Comparison of ENCODE assay signal across 1 cellular context in the genomic region with DNA sequence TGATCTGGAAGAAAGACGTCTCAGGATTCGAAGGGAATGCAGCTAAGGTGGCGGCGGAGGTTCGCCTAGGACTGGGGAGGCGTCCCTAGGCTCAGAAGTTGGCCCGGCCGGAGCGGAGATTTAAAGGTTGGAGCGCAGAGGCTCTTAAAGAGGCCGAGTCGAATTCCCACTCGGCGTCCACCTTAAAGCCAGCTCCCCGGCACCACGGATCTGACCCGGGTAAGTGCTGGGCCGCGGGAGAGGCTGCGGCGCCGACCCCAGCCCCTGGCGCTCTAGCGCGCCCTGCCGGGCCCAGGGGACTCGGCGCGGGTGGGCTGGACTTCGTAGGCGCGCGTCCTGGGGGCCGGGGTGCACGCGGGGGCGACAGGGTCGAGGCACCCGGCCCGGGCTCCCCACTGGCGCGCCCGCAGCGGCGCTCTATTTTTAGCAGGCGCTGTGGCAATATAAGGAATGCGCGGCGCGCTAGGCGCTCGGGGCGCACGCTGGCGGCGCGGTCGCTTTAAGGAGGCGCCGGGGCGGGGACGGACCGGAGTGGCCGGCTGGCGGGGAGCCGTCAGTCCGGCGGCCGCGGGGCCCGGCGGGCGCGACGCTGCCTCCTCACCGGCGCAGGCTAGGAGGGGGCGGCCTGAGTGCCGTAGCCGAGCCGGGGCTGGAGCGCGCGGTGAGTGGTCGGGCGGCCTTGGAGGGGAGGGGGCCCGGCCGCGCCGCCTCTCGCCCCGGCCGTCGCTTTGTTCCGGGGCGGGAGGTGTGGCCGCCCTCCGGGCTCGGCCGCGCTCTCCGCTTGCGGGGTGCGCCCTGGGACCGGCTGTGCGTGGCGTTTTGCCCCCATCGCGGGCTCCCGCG.
A peak's percentile ranks its signal among the peaks of the same experiment; 100 is the strongest.
TF ChIP-seq lines count a peak whose summit lies in the region.

A gene (plus strand): TSS at position 473 of the 843 bp plus-strand sequence. CDS start 24,305 bp downstream, outside the sequence.

TF ChIP-seq in HepG2, 621 proteins besides CTCF, POLR2A, EP300 and RAD21 (continues in another document):
- TF ChIP-seq, protein P1, sequence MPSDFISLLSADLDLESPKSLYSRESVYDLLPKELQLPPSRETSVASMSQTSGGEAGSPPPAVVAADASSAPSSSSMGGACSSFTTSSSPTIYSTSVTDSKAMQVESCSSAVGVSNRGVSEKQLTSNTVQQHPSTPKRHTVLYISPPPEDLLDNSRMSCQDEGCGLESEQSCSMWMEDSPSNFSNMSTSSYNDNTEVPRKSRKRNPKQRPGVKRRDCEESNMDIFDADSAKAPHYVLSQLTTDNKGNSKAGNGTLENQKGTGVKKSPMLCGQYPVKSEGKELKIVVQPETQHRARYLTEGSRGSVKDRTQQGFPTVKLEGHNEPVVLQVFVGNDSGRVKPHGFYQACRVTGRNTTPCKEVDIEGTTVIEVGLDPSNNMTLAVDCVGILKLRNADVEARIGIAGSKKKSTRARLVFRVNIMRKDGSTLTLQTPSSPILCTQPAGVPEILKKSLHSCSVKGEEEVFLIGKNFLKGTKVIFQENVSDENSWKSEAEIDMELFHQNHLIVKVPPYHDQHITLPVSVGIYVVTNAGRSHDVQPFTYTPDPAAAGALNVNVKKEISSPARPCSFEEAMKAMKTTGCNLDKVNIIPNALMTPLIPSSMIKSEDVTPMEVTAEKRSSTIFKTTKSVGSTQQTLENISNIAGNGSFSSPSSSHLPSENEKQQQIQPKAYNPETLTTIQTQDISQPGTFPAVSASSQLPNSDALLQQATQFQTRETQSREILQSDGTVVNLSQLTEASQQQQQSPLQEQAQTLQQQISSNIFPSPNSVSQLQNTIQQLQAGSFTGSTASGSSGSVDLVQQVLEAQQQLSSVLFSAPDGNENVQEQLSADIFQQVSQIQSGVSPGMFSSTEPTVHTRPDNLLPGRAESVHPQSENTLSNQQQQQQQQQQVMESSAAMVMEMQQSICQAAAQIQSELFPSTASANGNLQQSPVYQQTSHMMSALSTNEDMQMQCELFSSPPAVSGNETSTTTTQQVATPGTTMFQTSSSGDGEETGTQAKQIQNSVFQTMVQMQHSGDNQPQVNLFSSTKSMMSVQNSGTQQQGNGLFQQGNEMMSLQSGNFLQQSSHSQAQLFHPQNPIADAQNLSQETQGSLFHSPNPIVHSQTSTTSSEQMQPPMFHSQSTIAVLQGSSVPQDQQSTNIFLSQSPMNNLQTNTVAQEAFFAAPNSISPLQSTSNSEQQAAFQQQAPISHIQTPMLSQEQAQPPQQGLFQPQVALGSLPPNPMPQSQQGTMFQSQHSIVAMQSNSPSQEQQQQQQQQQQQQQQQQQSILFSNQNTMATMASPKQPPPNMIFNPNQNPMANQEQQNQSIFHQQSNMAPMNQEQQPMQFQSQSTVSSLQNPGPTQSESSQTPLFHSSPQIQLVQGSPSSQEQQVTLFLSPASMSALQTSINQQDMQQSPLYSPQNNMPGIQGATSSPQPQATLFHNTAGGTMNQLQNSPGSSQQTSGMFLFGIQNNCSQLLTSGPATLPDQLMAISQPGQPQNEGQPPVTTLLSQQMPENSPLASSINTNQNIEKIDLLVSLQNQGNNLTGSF (CRISPR knock-in tag; IDR thresholded peaks at IDR 0.05) = no peak
- TF ChIP-seq SNAPC2 (CRISPR knock-in tag; IDR thresholded peaks at IDR 0.05) (no peak; the same call in 1 of the 2 replicates), FOXK1 (CRISPR knock-in tag; IDR thresholded peaks at IDR 0.05; ENCODE audit: borderline replicate concordance, low read depth) (no peak), REPIN1 (CRISPR knock-in tag; IDR thresholded peaks at IDR 0.05; ENCODE audit: borderline replicate concordance, low read depth) (peak; percentile 43; the same call in 1 of the 2 replicates), HES4 (CRISPR knock-in tag; IDR thresholded peaks at IDR 0.05; ENCODE audit: borderline replicate concordance) (peak; percentile 57; the same call in 1 of the 2 replicates), ZNF777 (CRISPR knock-in tag; IDR thresholded peaks at IDR 0.05) (peak; percentile 90), ZNF883 (CRISPR knock-in tag; IDR thresholded peaks at IDR 0.05; ENCODE audit: not compliant biosample characterization) (no peak), DNMT3B (CRISPR knock-in tag; conservative IDR thresholded peaks at IDR 0.05) (no peak), RBFOX2 (IDR thresholded peaks at IDR 0.05; ENCODE audit: low read depth, low read length) (0 out of 2 replicates have a peak, but pooled peaks have one; percentile 28), DR1 (CRISPR knock-in tag; IDR thresholded peaks at IDR 0.05) (0 out of 2 replicates have a peak, but pooled peaks have one; percentile 25), CCDC6 (CRISPR knock-in tag; IDR thresholded peaks at IDR 0.05) (no peak; the same call in 1 of the 2 replicates), TCF7L2 (IDR thresholded peaks at IDR 0.05; ENCODE audit: low read depth, low read length) (no peak), ZKSCAN8 (CRISPR knock-in tag; IDR thresholded peaks at IDR 0.05; ENCODE audit: borderline replicate concordance) (no peak), NKX3-1 (CRISPR knock-in tag; IDR thresholded peaks at IDR 0.05) (no peak), FOXA1 (IDR thresholded peaks at IDR 0.05) (no peak), FOXA1 (CRISPR knock-in tag; IDR thresholded peaks at IDR 0.05) (0 out of 2 replicates have a peak, but pooled peaks have one; percentile 2)
- TF ChIP-seq, protein P2, sequence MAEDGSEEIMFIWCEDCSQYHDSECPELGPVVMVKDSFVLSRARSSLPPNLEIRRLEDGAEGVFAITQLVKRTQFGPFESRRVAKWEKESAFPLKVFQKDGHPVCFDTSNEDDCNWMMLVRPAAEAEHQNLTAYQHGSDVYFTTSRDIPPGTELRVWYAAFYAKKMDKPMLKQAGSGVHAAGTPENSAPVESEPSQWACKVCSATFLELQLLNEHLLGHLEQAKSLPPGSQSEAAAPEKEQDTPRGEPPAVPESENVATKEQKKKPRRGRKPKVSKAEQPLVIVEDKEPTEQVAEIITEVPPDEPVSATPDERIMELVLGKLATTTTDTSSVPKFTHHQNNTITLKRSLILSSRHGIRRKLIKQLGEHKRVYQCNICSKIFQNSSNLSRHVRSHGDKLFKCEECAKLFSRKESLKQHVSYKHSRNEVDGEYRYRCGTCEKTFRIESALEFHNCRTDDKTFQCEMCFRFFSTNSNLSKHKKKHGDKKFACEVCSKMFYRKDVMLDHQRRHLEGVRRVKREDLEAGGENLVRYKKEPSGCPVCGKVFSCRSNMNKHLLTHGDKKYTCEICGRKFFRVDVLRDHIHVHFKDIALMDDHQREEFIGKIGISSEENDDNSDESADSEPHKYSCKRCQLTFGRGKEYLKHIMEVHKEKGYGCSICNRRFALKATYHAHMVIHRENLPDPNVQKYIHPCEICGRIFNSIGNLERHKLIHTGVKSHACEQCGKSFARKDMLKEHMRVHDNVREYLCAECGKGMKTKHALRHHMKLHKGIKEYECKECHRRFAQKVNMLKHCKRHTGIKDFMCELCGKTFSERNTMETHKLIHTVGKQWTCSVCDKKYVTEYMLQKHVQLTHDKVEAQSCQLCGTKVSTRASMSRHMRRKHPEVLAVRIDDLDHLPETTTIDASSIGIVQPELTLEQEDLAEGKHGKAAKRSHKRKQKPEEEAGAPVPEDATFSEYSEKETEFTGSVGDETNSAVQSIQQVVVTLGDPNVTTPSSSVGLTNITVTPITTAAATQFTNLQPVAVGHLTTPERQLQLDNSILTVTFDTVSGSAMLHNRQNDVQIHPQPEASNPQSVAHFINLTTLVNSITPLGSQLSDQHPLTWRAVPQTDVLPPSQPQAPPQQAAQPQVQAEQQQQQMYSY (CRISPR knock-in tag; IDR thresholded peaks at IDR 0.05) = 0 out of 2 replicates have a peak, but pooled peaks have one; percentile 47
- TF ChIP-seq, protein P3, sequence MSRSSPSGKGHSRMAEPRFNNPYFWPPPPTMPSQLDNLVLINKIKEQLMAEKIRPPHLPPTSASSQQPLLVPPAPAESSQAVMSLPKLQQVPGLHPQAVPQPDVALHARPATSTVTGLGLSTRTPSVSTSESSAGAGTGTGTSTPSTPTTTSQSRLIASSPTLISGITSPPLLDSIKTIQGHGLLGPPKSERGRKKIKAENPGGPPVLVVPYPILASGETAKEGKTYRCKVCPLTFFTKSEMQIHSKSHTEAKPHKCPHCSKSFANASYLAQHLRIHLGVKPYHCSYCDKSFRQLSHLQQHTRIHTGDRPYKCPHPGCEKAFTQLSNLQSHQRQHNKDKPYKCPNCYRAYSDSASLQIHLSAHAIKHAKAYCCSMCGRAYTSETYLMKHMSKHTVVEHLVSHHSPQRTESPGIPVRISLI (CRISPR knock-in tag; IDR thresholded peaks at IDR 0.05; ENCODE audit: borderline replicate concordance) = no peak
- TF ChIP-seq, protein P4, sequence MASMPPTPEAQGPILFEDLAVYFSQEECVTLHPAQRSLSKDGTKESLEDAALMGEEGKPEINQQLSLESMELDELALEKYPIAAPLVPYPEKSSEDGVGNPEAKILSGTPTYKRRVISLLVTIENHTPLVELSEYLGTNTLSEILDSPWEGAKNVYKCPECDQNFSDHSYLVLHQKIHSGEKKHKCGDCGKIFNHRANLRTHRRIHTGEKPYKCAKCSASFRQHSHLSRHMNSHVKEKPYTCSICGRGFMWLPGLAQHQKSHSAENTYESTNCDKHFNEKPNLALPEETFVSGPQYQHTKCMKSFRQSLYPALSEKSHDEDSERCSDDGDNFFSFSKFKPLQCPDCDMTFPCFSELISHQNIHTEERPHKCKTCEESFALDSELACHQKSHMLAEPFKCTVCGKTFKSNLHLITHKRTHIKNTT (CRISPR knock-in tag; IDR thresholded peaks at IDR 0.05) = no peak
- TF ChIP-seq, protein P5, sequence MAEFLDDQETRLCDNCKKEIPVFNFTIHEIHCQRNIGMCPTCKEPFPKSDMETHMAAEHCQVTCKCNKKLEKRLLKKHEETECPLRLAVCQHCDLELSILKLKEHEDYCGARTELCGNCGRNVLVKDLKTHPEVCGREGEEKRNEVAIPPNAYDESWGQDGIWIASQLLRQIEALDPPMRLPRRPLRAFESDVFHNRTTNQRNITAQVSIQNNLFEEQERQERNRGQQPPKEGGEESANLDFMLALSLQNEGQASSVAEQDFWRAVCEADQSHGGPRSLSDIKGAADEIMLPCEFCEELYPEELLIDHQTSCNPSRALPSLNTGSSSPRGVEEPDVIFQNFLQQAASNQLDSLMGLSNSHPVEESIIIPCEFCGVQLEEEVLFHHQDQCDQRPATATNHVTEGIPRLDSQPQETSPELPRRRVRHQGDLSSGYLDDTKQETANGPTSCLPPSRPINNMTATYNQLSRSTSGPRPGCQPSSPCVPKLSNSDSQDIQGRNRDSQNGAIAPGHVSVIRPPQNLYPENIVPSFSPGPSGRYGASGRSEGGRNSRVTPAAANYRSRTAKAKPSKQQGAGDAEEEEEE (CRISPR knock-in tag; IDR thresholded peaks at IDR 0.05; ENCODE audit: borderline replicate concordance) = no peak
- TF ChIP-seq, protein P6, sequence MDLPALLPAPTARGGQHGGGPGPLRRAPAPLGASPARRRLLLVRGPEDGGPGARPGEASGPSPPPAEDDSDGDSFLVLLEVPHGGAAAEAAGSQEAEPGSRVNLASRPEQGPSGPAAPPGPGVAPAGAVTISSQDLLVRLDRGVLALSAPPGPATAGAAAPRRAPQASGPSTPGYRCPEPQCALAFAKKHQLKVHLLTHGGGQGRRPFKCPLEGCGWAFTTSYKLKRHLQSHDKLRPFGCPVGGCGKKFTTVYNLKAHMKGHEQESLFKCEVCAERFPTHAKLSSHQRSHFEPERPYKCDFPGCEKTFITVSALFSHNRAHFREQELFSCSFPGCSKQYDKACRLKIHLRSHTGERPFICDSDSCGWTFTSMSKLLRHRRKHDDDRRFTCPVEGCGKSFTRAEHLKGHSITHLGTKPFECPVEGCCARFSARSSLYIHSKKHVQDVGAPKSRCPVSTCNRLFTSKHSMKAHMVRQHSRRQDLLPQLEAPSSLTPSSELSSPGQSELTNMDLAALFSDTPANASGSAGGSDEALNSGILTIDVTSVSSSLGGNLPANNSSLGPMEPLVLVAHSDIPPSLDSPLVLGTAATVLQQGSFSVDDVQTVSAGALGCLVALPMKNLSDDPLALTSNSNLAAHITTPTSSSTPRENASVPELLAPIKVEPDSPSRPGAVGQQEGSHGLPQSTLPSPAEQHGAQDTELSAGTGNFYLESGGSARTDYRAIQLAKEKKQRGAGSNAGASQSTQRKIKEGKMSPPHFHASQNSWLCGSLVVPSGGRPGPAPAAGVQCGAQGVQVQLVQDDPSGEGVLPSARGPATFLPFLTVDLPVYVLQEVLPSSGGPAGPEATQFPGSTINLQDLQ (CRISPR knock-in tag; IDR thresholded peaks at IDR 0.05) = no peak
- TF ChIP-seq, protein P7, sequence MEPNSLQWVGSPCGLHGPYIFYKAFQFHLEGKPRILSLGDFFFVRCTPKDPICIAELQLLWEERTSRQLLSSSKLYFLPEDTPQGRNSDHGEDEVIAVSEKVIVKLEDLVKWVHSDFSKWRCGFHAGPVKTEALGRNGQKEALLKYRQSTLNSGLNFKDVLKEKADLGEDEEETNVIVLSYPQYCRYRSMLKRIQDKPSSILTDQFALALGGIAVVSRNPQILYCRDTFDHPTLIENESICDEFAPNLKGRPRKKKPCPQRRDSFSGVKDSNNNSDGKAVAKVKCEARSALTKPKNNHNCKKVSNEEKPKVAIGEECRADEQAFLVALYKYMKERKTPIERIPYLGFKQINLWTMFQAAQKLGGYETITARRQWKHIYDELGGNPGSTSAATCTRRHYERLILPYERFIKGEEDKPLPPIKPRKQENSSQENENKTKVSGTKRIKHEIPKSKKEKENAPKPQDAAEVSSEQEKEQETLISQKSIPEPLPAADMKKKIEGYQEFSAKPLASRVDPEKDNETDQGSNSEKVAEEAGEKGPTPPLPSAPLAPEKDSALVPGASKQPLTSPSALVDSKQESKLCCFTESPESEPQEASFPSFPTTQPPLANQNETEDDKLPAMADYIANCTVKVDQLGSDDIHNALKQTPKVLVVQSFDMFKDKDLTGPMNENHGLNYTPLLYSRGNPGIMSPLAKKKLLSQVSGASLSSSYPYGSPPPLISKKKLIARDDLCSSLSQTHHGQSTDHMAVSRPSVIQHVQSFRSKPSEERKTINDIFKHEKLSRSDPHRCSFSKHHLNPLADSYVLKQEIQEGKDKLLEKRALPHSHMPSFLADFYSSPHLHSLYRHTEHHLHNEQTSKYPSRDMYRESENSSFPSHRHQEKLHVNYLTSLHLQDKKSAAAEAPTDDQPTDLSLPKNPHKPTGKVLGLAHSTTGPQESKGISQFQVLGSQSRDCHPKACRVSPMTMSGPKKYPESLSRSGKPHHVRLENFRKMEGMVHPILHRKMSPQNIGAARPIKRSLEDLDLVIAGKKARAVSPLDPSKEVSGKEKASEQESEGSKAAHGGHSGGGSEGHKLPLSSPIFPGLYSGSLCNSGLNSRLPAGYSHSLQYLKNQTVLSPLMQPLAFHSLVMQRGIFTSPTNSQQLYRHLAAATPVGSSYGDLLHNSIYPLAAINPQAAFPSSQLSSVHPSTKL (CRISPR knock-in tag; IDR thresholded peaks at IDR 0.05) = peak; percentile 22; the same call in 1 of the 2 replicates
